In the genomic region with DNA sequence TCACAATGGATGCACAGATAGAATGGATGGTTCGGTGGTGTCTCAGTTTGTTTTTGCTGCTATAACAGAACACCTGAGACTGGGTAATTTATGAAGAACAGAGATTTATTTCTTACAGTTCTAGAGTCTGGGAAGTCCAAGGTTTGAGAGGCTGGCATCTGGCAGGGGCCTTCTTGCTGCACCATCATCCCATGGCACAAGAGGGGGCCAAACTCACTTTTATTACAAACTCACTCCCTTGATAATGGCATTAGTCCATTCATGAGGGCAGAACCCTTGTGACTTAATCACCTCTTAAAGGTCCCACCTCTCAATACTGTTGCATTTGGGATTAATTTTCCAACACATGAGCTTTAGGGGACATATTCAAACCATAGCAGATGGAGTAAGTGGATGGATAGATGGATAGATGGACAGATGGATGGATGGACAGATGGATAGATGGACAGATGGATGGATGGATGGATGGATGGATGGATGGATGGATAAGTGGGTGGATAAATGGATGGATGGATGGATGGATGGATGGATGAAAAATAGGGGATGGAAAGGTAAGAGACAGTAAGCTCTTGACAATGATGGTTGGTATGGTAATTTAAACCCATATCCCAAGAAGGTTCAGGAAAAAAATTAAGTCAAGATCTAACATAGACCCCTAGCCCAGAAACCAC, we compare ENCODE assay signal across 26 cellular contexts. TPM values are rescaled to one million over a fixed set of nuclear protein-coding genes. Genes with fewer than 3 reads are reported as not detected.
DNase-seq lines count a peak whose midpoint lies in the region; ATAC-seq and TF ChIP-seq lines count a peak whose summit lies in the region.
"Had no signal": no experiment of that assay in that cellular context is flagged by ENCODE, and none has a peak within 500 bp of the region (broad histone marks: within the 10 kb centered on the region; RNA-seq: fewer than 3 reads in every experiment).

No MANE protein-coding gene starts in this region.

- no peak overlapping the region for H3K4me3 Mint-ChIP-seq in endodermal cell
- H3K4me3 Mint-ChIP-seq in effector memory CD8-positive, alpha-beta T cell = no peak overlapping the region
- H3K4me3 Mint-ChIP-seq: activated CD4-positive, alpha-beta T cell treated with anti-CD3 and anti-CD28 coated beads for 36 hours; activated CD8-positive, alpha-beta memory T cell treated with anti-CD3 and anti-CD28 coated beads, Interleukin-2, amount 10 ng/mL, durations not matched to agents 7 days and 5 days; activated naive CD8-positive, alpha-beta T cell treated with anti-CD3 and anti-CD28 coated beads, Interleukin-2, amount 50 U/mL, for 24 hours; activated T-helper 17 cell treated with anti-CD3 and anti-CD28 coated beads, Interleukin-2, amount 50 U/mL, for 72 hours; dendritic cell treated with granulocyte-macrophage colony-stimulating factor and Interleukin-4, amounts not matched to agents 40 ng/mL and 50 ng/mL, for 4 days; natural killer cell had no signal

- ATAC-seq in effector memory CD8-positive, alpha-beta T cell (replicated peaks) = no peak
- ATAC-seq: activated CD4-positive, alpha-beta T cell treated with anti-CD3 and anti-CD28 coated beads for 36 hours; activated CD8-positive, alpha-beta memory T cell treated with anti-CD3 and anti-CD28 coated beads, Interleukin-2, amount 10 ng/mL, durations not matched to agents 7 days and 5 days; activated naive CD8-positive, alpha-beta T cell treated with anti-CD3 and anti-CD28 coated beads, Interleukin-2, amount 50 U/mL, for 24 hours; activated T-helper 17 cell treated with anti-CD3 and anti-CD28 coated beads, Interleukin-2, amount 50 U/mL, for 72 hours; GM12878; natural killer cell had no signal

- no peaks in the 10 kb centered on the region for H3K36me3 ChIP-seq in Karpas-422 (ENCODE audit: insufficient read depth, low read length)
- no peaks in the 10 kb centered on the region for H3K36me3 ChIP-seq in endodermal cell (ENCODE audit: control insufficient read depth, insufficient read depth, low read length)
- H3K36me3 ChIP-seq: SJSA1 had no signal

- H3K36me3 Mint-ChIP-seq in endodermal cell (ENCODE audit: low read depth) = no peaks in the 10 kb centered on the region
- H3K36me3 Mint-ChIP-seq in effector memory CD8-positive, alpha-beta T cell (ENCODE audit: insufficient read depth) = no peaks in the 10 kb centered on the region
- H3K36me3 Mint-ChIP-seq: activated CD8-positive, alpha-beta memory T cell treated with anti-CD3 and anti-CD28 coated beads, Interleukin-2, amount 10 ng/mL, durations not matched to agents 7 days and 5 days; brain; natural killer cell had no signal

- TF ChIP-seq CTCF in endodermal cell (conservative IDR thresholded peaks at IDR 0.05) = peak; percentile 39

- H3K79me2 ChIP-seq in Karpas-422 (ENCODE audit: low read length) = no peaks in the 10 kb centered on the region

- H3K4me3 ChIP-seq in Karpas-422 (ENCODE audit: low read length) (no peak overlapping the region), endodermal cell (ENCODE audit: low read length) (no peak overlapping the region)
- H3K4me3 ChIP-seq: GM12878, SJSA1, smooth muscle cell had no signal

- no peaks in the 10 kb centered on the region for H3K9me2 ChIP-seq in Karpas-422 (replicated peaks; ENCODE audit: insufficient read depth, low read length)

- H3K9me3 ChIP-seq in Karpas-422 (ENCODE audit: low read length) = no peaks in the 10 kb centered on the region
- no peaks in the 10 kb centered on the region for H3K9me3 ChIP-seq in endodermal cell (ENCODE audit: control insufficient read depth, low read length)
- H3K9me3 ChIP-seq: SJSA1 had no signal

- H3K27me3 Mint-ChIP-seq in endodermal cell (ENCODE audit: insufficient read depth) = peaks cover 10% of the 10 kb centered on the region
- peaks cover 52 to 72% of the 10 kb centered on the region in 2 donors for H3K27me3 Mint-ChIP-seq in effector memory CD8-positive, alpha-beta T cell

- H3K27ac ChIP-seq in Karpas-422 (ENCODE audit: low read length) (no peak overlapping the region), endodermal cell (ENCODE audit: low read depth, low read length) (no peak overlapping the region)
- H3K27ac ChIP-seq: 22Rv1, epithelial cell of prostate, SJSA1 had no signal

- H3K27me3 ChIP-seq in Karpas-422 (ENCODE audit: low read length) (no peaks in the 10 kb centered on the region), endodermal cell (ENCODE audit: control insufficient read depth, insufficient read depth, low read length, poor library complexity, severe bottlenecking) (peaks cover 46% of the 10 kb centered on the region)
- H3K27me3 ChIP-seq: SJSA1 had no signal

- H3K4me2 ChIP-seq in Karpas-422 (ENCODE audit: low read depth, low read length, poor library complexity, severe bottlenecking) = no peak overlapping the region
- H3K4me2 ChIP-seq: smooth muscle cell had no signal

- DNase-seq in DMS 273 (lab: John Stamatoyannopoulos, UW; ENCODE audit: unreplicated experiment) (peak; percentile 50), DMS 273 treated with DMSO at 0.1 percent for 48 hours (lab: John Stamatoyannopoulos, UW) (no peak), Karpas-422 (peak; percentile 53), endodermal cell (no peak), posterior vena cava (ENCODE audit: low spot score) (peak; percentile 7), GM19238 (ENCODE audit: insufficient read length, low spot score) (no peak), NCI-H146 (lab: John Stamatoyannopoulos, UW) (no peak)
- DNase-seq in effector memory CD8-positive, alpha-beta T cell = no peak
- DNase-seq: activated CD4-positive, alpha-beta T cell treated with anti-CD3 and anti-CD28 coated beads for 36 hours; activated CD8-positive, alpha-beta memory T cell treated with anti-CD3 and anti-CD28 coated beads, Interleukin-2, amount 10 ng/mL, durations not matched to agents 7 days and 5 days; activated naive CD8-positive, alpha-beta T cell treated with anti-CD3 and anti-CD28 coated beads, Interleukin-2, amount 50 U/mL, for 24 hours; GF-D8; HCEC 1CT; mesendoderm; natural killer cell; NCI-H1048; NCI-H2029 treated with DMSO at 0.1 percent for 48 hours; stimulated activated CD4-positive, alpha-beta T cell treated with anti-CD3 and anti-CD28 coated beads, Interleukin-4, amount 100 ng/mL, for 24 hours had no signal

- no peak overlapping the region for H2AFZ ChIP-seq in Karpas-422 (ENCODE audit: low read length)

- H3K4me1 ChIP-seq in Karpas-422 (ENCODE audit: low read length) = no peaks in the 10 kb centered on the region
- no peaks in the 10 kb centered on the region for H3K4me1 ChIP-seq in endodermal cell (ENCODE audit: control insufficient read depth, insufficient read depth, low read length)
- H3K4me1 ChIP-seq: SJSA1 had no signal

- H3K4me1 Mint-ChIP-seq in endodermal cell = peaks cover 6% of the 10 kb centered on the region
- peaks cover 0 to 3% of the 10 kb centered on the region in 2 donors for H3K4me1 Mint-ChIP-seq in effector memory CD8-positive, alpha-beta T cell (ENCODE audit: low read depth in 2 of 2)
- H3K4me1 Mint-ChIP-seq: activated CD8-positive, alpha-beta memory T cell treated with anti-CD3 and anti-CD28 coated beads, Interleukin-2, amount 10 ng/mL, durations not matched to agents 7 days and 5 days; natural killer cell had no signal

- no peaks in the 10 kb centered on the region; the same call in 1 of the 2 replicates for H4K20me1 ChIP-seq in Karpas-422 (ENCODE audit: insufficient read depth, low read depth, low read length)

- no peaks in the 10 kb centered on the region for H3K9me3 Mint-ChIP-seq in endodermal cell
- H3K9me3 Mint-ChIP-seq in effector memory CD8-positive, alpha-beta T cell = no peaks in the 10 kb centered on the region
- H3K9me3 Mint-ChIP-seq: activated naive CD8-positive, alpha-beta T cell treated with anti-CD3 and anti-CD28 coated beads, Interleukin-2, amount 50 U/mL, for 24 hours; activated T-helper 17 cell treated with anti-CD3 and anti-CD28 coated beads, Interleukin-2, amount 50 U/mL, for 72 hours; dendritic cell treated with granulocyte-macrophage colony-stimulating factor and Interleukin-4, amounts not matched to agents 40 ng/mL and 50 ng/mL, for 4 days; natural killer cell had no signal

- no peak overlapping the region for H3K9ac ChIP-seq in Karpas-422 (ENCODE audit: low read length)
- no peak overlapping the region for H3K9ac ChIP-seq in endodermal cell (ENCODE audit: extremely low read depth, low read length, poor library complexity, severe bottlenecking)

- intact Hi-C loops in posterior vena cava (cut with DNase I) = no loop called here

- H3K27ac Mint-ChIP-seq in endodermal cell = no peak overlapping the region
- H3K27ac Mint-ChIP-seq in effector memory CD8-positive, alpha-beta T cell = no peak overlapping the region
- H3K27ac Mint-ChIP-seq: activated CD4-positive, alpha-beta T cell treated with anti-CD3 and anti-CD28 coated beads for 36 hours; activated CD8-positive, alpha-beta memory T cell treated with anti-CD3 and anti-CD28 coated beads, Interleukin-2, amount 10 ng/mL, durations not matched to agents 7 days and 5 days; activated naive CD8-positive, alpha-beta T cell treated with anti-CD3 and anti-CD28 coated beads, Interleukin-2, amount 50 U/mL, for 24 hours; activated T-helper 17 cell treated with anti-CD3 and anti-CD28 coated beads, Interleukin-2, amount 50 U/mL, for 72 hours; dendritic cell treated with granulocyte-macrophage colony-stimulating factor and Interleukin-4, amounts not matched to agents 40 ng/mL and 50 ng/mL, for 4 days; natural killer cell had no signal

- 86 to 100% methylated on average over 1 of the region's 1 CpG for WGBS in endodermal cell (ENCODE audit: insufficient coverage in 1 of 2, insufficient read length in 1 of 2), 2 experiments

RNA-seq across cellular contexts. Expression of a gene that starts 16.5 kb away (rescaled TPM):
- total RNA-seq in Karpas-422 (2014; rRNA removed; shearing (Covaris generic); ENCODE audit: low replicate concordance) = not detected in 2 replicates
- total RNA-seq in endodermal cell (10 to 100 TPM; 10.2 to 16.2 TPM), posterior vena cava (10 to 100 TPM; 12.3 to 22.9 TPM)
- polyA plus RNA-seq in endodermal cell (2013, experiment 1 of 2) = 29.4 TPM
- polyA plus RNA-seq in endodermal cell (2013, experiment 2 of 2) = 26.4 TPM
- polyA plus RNA-seq: GM12878 had no signal

RNA-seq across cellular contexts. Expression of a gene that starts 38.4 kb away (rescaled TPM):
- total RNA-seq in Karpas-422 (2014; rRNA removed; shearing (Covaris generic); ENCODE audit: low replicate concordance) = 15.9 and 18.0 TPM in 2 replicates
- 10 to 100 TPM; 15.6 to 19.8 TPM for total RNA-seq in endodermal cell
- 20.6 TPM for polyA plus RNA-seq in endodermal cell (2013, experiment 1 of 2)
- 17.8 TPM for polyA plus RNA-seq in endodermal cell (2013, experiment 2 of 2)
- total RNA-seq in posterior vena cava = 10 to 100 TPM; 20.9 to 21.7 TPM

Comparison
In these comparisons a context has a peak if more than half of its experiments do, and no peak if none do; other contexts are left out.
1. DNase-seq: peak in DMS 273 (single experiment), Karpas-422 (single experiment) and posterior vena cava (single experiment); none in DMS 273 treated with DMSO at 0.1 percent for 48 hours (single experiment), endodermal cell (single experiment), GM19238 (single experiment), effector memory CD8-positive, alpha-beta T cell (0 of 3) and NCI-H146 (single experiment).
2. RNA of a gene that starts 16.5 kb away (total RNA-seq): 12.3 to 22.9 TPM in posterior vena cava and 10.2 to 16.2 TPM in endodermal cell; not detected in Karpas-422; every median in the first group is over 10 times any median in the second.